ENCODE assay signal across 8 cellular contexts in genomic region chr2:16281451-16282330, GRCh38.
DNase-seq lines count a peak whose midpoint lies in the region; ATAC-seq and TF ChIP-seq lines count a peak whose summit lies in the region.

No MANE protein-coding gene starts in this region.

- H3K36me3 Mint-ChIP-seq in activated CD4-positive, alpha-beta T cell treated with anti-CD3 and anti-CD28 coated beads for 36 hours (ENCODE audit: low read depth) = no peaks in the 10 kb centered on the region

- peak; percentile 16 for DNase-seq in activated CD4-positive, alpha-beta T cell treated with anti-CD3 and anti-CD28 coated beads for 36 hours
- DNase-seq in activated CD4-positive, alpha-beta T cell treated with anti-CD3 and anti-CD28 coated beads, Interleukin-2, amount 50 U/mL, for 1 hour = no peak
- DNase-seq in Peyer's patch (no peak), cardiac muscle cell (ENCODE audit: low read depth in 1 of 2, low spot score in 1 of 2) (peak; percentile 13 to 67), retinal pigment epithelial cell (ENCODE audit: low read depth) (peak; percentile 2)
- DNase-seq in effector CD8-positive, alpha-beta T cell (lab: John Stamatoyannopoulos, UW) = no peak

- H3K9me3 Mint-ChIP-seq in activated CD4-positive, alpha-beta T cell treated with anti-CD3 and anti-CD28 coated beads for 36 hours (ENCODE audit: low read depth) = no peaks in the 10 kb centered on the region

- H3K27ac ChIP-seq in Peyer's patch (no peak overlapping the region), cardiac muscle cell (no peak overlapping the region)

- CTCF ChIA-PET in activated CD4-positive, alpha-beta T cell treated with anti-CD3 and anti-CD28 coated beads for 36 hours (lab: Charles Lee) = interaction anchor here (4.1 kb wide), 1 partner anchor 342 kb away, joined by 26 read pairs; the partner anchor contains the start of gene MYCN

- TF ChIP-seq CTCF in Peyer's patch (IDR thresholded peaks at IDR 0.05) (peak in 4 of 6 experiments; percentile 24 to 64 (median 58)), cardiac muscle cell (IDR thresholded peaks at IDR 0.05; ENCODE audit: low read depth, low read length) (peak; percentile 20), retinal pigment epithelial cell (conservative IDR thresholded peaks at IDR 0.05; ENCODE audit: low read depth, low read length) (peak; percentile 55)

- H3K27ac Mint-ChIP-seq in activated CD4-positive, alpha-beta T cell treated with anti-CD3 and anti-CD28 coated beads for 36 hours = no peak overlapping the region

- H3K36me3 ChIP-seq in Peyer's patch (no peaks in the 10 kb centered on the region), cardiac muscle cell (no peaks in the 10 kb centered on the region)

- POLR2A ChIA-PET in activated CD4-positive, alpha-beta T cell treated with anti-CD3 and anti-CD28 coated beads for 36 hours (lab: Charles Lee) = no interaction called here

- intact Hi-C loops in activated CD4-positive, alpha-beta T cell treated with anti-CD3 and anti-CD28 coated beads for 36 hours (cut with DNase I, micrococcal nuclease) = loop anchor here (1.0 to 2.0 kb wide), 3 partner anchors 341 to 643 kb away; partner anchors contain the start of gene MYCN (in 1 of the 2)

- H3K4me1 Mint-ChIP-seq in activated CD4-positive, alpha-beta T cell treated with anti-CD3 and anti-CD28 coated beads for 36 hours = no peaks in the 10 kb centered on the region

- ATAC-seq in activated CD4-positive, alpha-beta T cell treated with anti-CD3 and anti-CD28 coated beads for 36 hours = peak; percentile 61
- ATAC-seq in HG03196 (IDR thresholded peaks at IDR 0.05; ENCODE audit: unreplicated experiment) (peak; percentile 63), GM18858 (IDR thresholded peaks at IDR 0.05; ENCODE audit: unreplicated experiment) (no peak)

- no peaks in the 10 kb centered on the region for H3K9me3 ChIP-seq in Peyer's patch
- H3K9me3 ChIP-seq in cardiac muscle cell (ENCODE audit: low read depth) = no peaks in the 10 kb centered on the region

- H3K4me1 ChIP-seq in Peyer's patch (no peaks in the 10 kb centered on the region), cardiac muscle cell (ENCODE audit: low read depth) (peaks cover 5% of the 10 kb centered on the region)

- no peak for TF ChIP-seq POLR2A in Peyer's patch (IDR thresholded peaks at IDR 0.05)

- no peak overlapping the region for H3K4me3 ChIP-seq in Peyer's patch
- H3K4me3 ChIP-seq in cardiac muscle cell = no peak overlapping the region
- no peak overlapping the region for H3K4me3 ChIP-seq in retinal pigment epithelial cell (ENCODE audit: low read length)

- no peaks in the 10 kb centered on the region for H3K27me3 Mint-ChIP-seq in activated CD4-positive, alpha-beta T cell treated with anti-CD3 and anti-CD28 coated beads for 36 hours

- H3K27me3 ChIP-seq in Peyer's patch (no peaks in the 10 kb centered on the region), cardiac muscle cell (no peaks in the 10 kb centered on the region)

- H3K4me3 Mint-ChIP-seq in activated CD4-positive, alpha-beta T cell treated with anti-CD3 and anti-CD28 coated beads for 36 hours = no peak overlapping the region

Comparison
In these comparisons a context has a peak if more than half of its experiments do, and no peak if none do; other contexts are left out.
1. DNase-seq: peak in activated CD4-positive, alpha-beta T cell treated with anti-CD3 and anti-CD28 coated beads for 36 hours (single experiment), cardiac muscle cell (2 of 2) and retinal pigment epithelial cell (single experiment); none in activated CD4-positive, alpha-beta T cell treated with anti-CD3 and anti-CD28 coated beads, Interleukin-2, amount 50 U/mL, for 1 hour (single experiment), Peyer's patch (0 of 3) and effector CD8-positive, alpha-beta T cell (single experiment).
2. Peak in every context shown above with its lines, with median percentiles within 50 percentile points of each other: CTCF ChIP-seq.